Comparison of ENCODE assay signal across 1 cellular context in genomic region chr4:81052119-81053068, GRCh38.
A peak's percentile ranks its signal among the peaks of the same experiment; 100 is the strongest.
TF ChIP-seq lines count a peak whose summit lies in the region.

No MANE protein-coding gene starts in this region.

TF ChIP-seq in GM12878, 131 proteins besides CTCF, POLR2A, EP300 and RAD21 (continued from another document and continues in another):
- TF ChIP-seq SMAD1 (IDR thresholded peaks at IDR 0.05; ENCODE audit: low read depth, partially characterized antibody) (peak; percentile 95), IKZF2 (IDR thresholded peaks at IDR 0.05) (peak; percentile 98), ZSCAN29 (IDR thresholded peaks at IDR 0.05) (no peak), KDM1A (IDR thresholded peaks at IDR 0.05; ENCODE audit: borderline replicate concordance) (no peak), RAD51 (IDR thresholded peaks at IDR 0.05) (peak; percentile 37; the same call in 1 of the 2 replicates), SPI1 (IDR thresholded peaks at IDR 0.05; ENCODE audit: borderline replicate concordance, insufficient read depth, low read depth, low read length) (peak; percentile 93), IRF5 (IDR thresholded peaks at IDR 0.05; ENCODE audit: borderline replicate concordance) (no peak), YBX1 (IDR thresholded peaks at IDR 0.05) (no peak), NFIC (IDR thresholded peaks at IDR 0.05; ENCODE audit: low read depth, low read length) (peak; percentile 99), GABPA (IDR thresholded peaks at IDR 0.05; ENCODE audit: low read depth) (peak; percentile 69), SMC3 (IDR thresholded peaks at IDR 0.05; ENCODE audit: borderline replicate concordance, low read length) (peak; percentile 37), MTA3 (IDR thresholded peaks at IDR 0.05; ENCODE audit: borderline replicate concordance, low read length) (peak; percentile 98), MEF2A (IDR thresholded peaks at IDR 0.05; ENCODE audit: insufficient read depth, low read depth, low read length) (peak; percentile 76), PAX5 (IDR thresholded peaks at IDR 0.05; ENCODE audit: borderline replicate concordance, low read depth, low read length) (peak; percentile 90; the same call in 1 of the 2 replicates), NFYA (IDR thresholded peaks at IDR 0.05; ENCODE audit: borderline replicate concordance, low read depth, low read length) (no peak), IKZF1 (conservative IDR thresholded peaks at IDR 0.05) (peak; percentile 95), CBFB (IDR thresholded peaks at IDR 0.05; ENCODE audit: low read depth) (0 out of 2 replicates have a peak, but pooled peaks have one; percentile 64), CBX5 (IDR thresholded peaks at IDR 0.05; ENCODE audit: low read depth) (peak; percentile 79; the same call in 1 of the 2 replicates), FOXM1 (IDR thresholded peaks at IDR 0.05; ENCODE audit: low read depth, low read length) (peak; percentile 97), PML (IDR thresholded peaks at IDR 0.05; ENCODE audit: low read length) (peak; percentile 75), ZNF217 (IDR thresholded peaks at IDR 0.05) (peak; percentile 94), BCL11A (IDR thresholded peaks at IDR 0.05; ENCODE audit: low read depth, low read length) (peak; percentile 90), REST (IDR thresholded peaks at IDR 0.05; ENCODE audit: low read depth, low read length) (no peak), TBL1XR1 (IDR thresholded peaks at IDR 0.05; ENCODE audit: low read depth, low read length) (peak; percentile 78; the same call in 1 of the 2 replicates), BMI1 (IDR thresholded peaks at IDR 0.05; ENCODE audit: borderline replicate concordance) (peak; percentile 84; the same call in 1 of the 2 replicates), ZNF384 (IDR thresholded peaks at IDR 0.05; ENCODE audit: borderline replicate concordance, low read depth, low read length) (no peak), BACH1 (IDR thresholded peaks at IDR 0.05; ENCODE audit: borderline replicate concordance) (peak; percentile 91; the same call in 1 of the 2 replicates), EZH2 (IDR thresholded peaks at IDR 0.05; ENCODE audit: borderline replicate concordance, control insufficient read depth, low read depth, low read length) (no peak), BHLHE40 (IDR thresholded peaks at IDR 0.05; ENCODE audit: borderline replicate concordance in 1 of 2, low read depth in 2 of 2, low read length in 1 of 2) (peak; percentile 52 to 64; a peak in 1 of 4 replicates), POU2F2 (IDR thresholded peaks at IDR 0.05; ENCODE audit: borderline replicate concordance, low read depth, low read length) (0 out of 3 replicates have a peak, but pooled peaks have one; percentile 42), MEF2B (IDR thresholded peaks at IDR 0.05; ENCODE audit: partially characterized antibody, poor library complexity, severe bottlenecking) (peak; percentile 84), JUNB (IDR thresholded peaks at IDR 0.05) (peak; percentile 85), MTA2 (IDR thresholded peaks at IDR 0.05; ENCODE audit: low read depth) (peak; percentile 95), EED (IDR thresholded peaks at IDR 0.05; ENCODE audit: low read depth) (peak; percentile 96), CEBPB (IDR thresholded peaks at IDR 0.05; ENCODE audit: borderline replicate concordance in 1 of 2, low read depth in 2 of 2, low read length in 2 of 2) (peak in 1 of 2 experiments; percentile 91; a peak in 1 of 4 replicates), SRF (IDR thresholded peaks at IDR 0.05; ENCODE audit: low read depth in 2 of 2, low read length in 2 of 2) (0 out of 4 replicates have a peak, but pooled peaks of 1 of the 2 experiments have one; percentile 15), ETV6 (conservative IDR thresholded peaks at IDR 0.05 in 1 of 2, IDR thresholded peaks at IDR 0.05 in 1 of 2; ENCODE audit: borderline replicate concordance in 1 of 2, low read depth in 1 of 2) (peak in 1 of 2 experiments; percentile 88; a peak in 2 of 4 replicates), ZBED1 (IDR thresholded peaks at IDR 0.05; ENCODE audit: borderline replicate concordance) (peak; percentile 89), GATAD2B (conservative IDR thresholded peaks at IDR 0.05; ENCODE audit: low read depth) (peak; percentile 74), ATF7 (IDR thresholded peaks at IDR 0.05; ENCODE audit: low read depth) (0 out of 2 replicates have a peak, but pooled peaks have one; percentile 53), KLF5 (IDR thresholded peaks at IDR 0.05; ENCODE audit: partially characterized antibody) (no peak), RUNX3 (IDR thresholded peaks at IDR 0.05; ENCODE audit: low read length) (peak; percentile 94), DPF2 (IDR thresholded peaks at IDR 0.05) (peak; percentile 96), ZNF592 (IDR thresholded peaks at IDR 0.05) (no peak), TARDBP (IDR thresholded peaks at IDR 0.05; ENCODE audit: borderline replicate concordance) (no peak)
- TF ChIP-seq, protein P1, sequence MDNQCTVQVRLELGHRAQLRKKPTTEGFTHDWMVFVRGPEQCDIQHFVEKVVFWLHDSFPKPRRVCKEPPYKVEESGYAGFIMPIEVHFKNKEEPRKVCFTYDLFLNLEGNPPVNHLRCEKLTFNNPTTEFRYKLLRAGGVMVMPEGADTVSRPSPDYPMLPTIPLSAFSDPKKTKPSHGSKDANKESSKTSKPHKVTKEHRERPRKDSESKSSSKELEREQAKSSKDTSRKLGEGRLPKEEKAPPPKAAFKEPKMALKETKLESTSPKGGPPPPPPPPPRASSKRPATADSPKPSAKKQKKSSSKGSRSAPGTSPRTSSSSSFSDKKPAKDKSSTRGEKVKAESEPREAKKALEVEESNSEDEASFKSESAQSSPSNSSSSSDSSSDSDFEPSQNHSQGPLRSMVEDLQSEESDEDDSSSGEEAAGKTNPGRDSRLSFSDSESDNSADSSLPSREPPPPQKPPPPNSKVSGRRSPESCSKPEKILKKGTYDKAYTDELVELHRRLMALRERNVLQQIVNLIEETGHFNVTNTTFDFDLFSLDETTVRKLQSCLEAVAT (IDR thresholded peaks at IDR 0.05) = 0 out of 2 replicates have a peak, but pooled peaks have one; percentile 28
- TF ChIP-seq, protein P2, sequence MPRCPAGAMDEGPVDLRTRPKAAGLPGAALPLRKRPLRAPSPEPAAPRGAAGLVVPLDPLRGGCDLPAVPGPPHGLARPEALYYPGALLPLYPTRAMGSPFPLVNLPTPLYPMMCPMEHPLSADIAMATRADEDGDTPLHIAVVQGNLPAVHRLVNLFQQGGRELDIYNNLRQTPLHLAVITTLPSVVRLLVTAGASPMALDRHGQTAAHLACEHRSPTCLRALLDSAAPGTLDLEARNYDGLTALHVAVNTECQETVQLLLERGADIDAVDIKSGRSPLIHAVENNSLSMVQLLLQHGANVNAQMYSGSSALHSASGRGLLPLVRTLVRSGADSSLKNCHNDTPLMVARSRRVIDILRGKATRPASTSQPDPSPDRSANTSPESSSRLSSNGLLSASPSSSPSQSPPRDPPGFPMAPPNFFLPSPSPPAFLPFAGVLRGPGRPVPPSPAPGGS (IDR thresholded peaks at IDR 0.05; ENCODE audit: borderline replicate concordance, insufficient read depth, low read depth, low read length, poor library complexity, severe bottlenecking) = peak; percentile 87
- TF ChIP-seq, protein P3, sequence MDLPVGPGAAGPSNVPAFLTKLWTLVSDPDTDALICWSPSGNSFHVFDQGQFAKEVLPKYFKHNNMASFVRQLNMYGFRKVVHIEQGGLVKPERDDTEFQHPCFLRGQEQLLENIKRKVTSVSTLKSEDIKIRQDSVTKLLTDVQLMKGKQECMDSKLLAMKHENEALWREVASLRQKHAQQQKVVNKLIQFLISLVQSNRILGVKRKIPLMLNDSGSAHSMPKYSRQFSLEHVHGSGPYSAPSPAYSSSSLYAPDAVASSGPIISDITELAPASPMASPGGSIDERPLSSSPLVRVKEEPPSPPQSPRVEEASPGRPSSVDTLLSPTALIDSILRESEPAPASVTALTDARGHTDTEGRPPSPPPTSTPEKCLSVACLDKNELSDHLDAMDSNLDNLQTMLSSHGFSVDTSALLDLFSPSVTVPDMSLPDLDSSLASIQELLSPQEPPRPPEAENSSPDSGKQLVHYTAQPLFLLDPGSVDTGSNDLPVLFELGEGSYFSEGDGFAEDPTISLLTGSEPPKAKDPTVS (IDR thresholded peaks at IDR 0.05; ENCODE audit: low read depth, low read length) = no peak
- TF ChIP-seq, protein P4, sequence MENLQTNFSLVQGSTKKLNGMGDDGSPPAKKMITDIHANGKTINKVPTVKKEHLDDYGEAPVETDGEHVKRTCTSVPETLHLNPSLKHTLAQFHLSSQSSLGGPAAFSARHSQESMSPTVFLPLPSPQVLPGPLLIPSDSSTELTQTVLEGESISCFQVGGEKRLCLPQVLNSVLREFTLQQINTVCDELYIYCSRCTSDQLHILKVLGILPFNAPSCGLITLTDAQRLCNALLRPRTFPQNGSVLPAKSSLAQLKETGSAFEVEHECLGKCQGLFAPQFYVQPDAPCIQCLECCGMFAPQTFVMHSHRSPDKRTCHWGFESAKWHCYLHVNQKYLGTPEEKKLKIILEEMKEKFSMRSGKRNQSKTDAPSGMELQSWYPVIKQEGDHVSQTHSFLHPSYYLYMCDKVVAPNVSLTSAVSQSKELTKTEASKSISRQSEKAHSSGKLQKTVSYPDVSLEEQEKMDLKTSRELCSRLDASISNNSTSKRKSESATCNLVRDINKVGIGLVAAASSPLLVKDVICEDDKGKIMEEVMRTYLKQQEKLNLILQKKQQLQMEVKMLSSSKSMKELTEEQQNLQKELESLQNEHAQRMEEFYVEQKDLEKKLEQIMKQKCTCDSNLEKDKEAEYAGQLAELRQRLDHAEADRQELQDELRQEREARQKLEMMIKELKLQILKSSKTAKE (IDR thresholded peaks at IDR 0.05; ENCODE audit: low read depth, poor library complexity, severe bottlenecking) = peak; percentile 77
- TF ChIP-seq, protein P5, sequence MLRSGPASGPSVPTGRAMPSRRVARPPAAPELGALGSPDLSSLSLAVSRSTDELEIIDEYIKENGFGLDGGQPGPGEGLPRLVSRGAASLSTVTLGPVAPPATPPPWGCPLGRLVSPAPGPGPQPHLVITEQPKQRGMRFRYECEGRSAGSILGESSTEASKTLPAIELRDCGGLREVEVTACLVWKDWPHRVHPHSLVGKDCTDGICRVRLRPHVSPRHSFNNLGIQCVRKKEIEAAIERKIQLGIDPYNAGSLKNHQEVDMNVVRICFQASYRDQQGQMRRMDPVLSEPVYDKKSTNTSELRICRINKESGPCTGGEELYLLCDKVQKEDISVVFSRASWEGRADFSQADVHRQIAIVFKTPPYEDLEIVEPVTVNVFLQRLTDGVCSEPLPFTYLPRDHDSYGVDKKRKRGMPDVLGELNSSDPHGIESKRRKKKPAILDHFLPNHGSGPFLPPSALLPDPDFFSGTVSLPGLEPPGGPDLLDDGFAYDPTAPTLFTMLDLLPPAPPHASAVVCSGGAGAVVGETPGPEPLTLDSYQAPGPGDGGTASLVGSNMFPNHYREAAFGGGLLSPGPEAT (IDR thresholded peaks at IDR 0.05; ENCODE audit: low read depth) = peak; percentile 90
